22 cellular contexts compared by ENCODE assay signal in genomic region chr4:156118821-156119220, GRCh38.
"Had no signal": no experiment of that assay in that cellular context is flagged by ENCODE, and none has a peak within 500 bp of the region (broad histone marks: within the 10 kb centered on the region; RNA-seq: fewer than 3 reads in every experiment).

No MANE protein-coding gene starts in this region.

- H3K4me1 ChIP-seq: gastrocnemius medialis, parathyroid adenoma, right atrium auricular region, spleen, suprapubic skin, transverse colon, upper lobe of right lung, uterus had no signal

- H3K9me3 Mint-ChIP-seq: neural crest cell; stimulated activated naive B cell treated with anti-CD40 and anti-IgM and Interleukin-4, amounts not matched to agents 10 μg/mL and 1 μg/mL and 100 μg/mL, for 72 hours had no signal

- DNase-seq: dorsolateral prefrontal cortex; effector CD4-positive, alpha-beta T cell; gastrocnemius medialis; head of caudate nucleus; kidney; mesenchymal stem cell; mucosa of descending colon; naive B cell; spleen; stimulated activated naive B cell treated with anti-CD40 and anti-IgM and Interleukin-4, amounts not matched to agents 10 μg/mL and 1 μg/mL and 100 μg/mL, for 72 hours; transverse colon; upper lobe of right lung; uterus had no signal

- H3K4me3 Mint-ChIP-seq: mesothelial cell of epicardium; naive B cell; natural killer cell treated with Interleukin-12 subunit alpha and Interleukin-12 subunit beta and Interleukin-15 and Interleukin-18, amount 100 ng/mL, for 72 hours; neural crest cell; stimulated activated naive B cell treated with anti-CD40 and anti-IgM and Interleukin-4, amounts not matched to agents 10 μg/mL and 1 μg/mL and 100 μg/mL, for 72 hours; stimulated activated naive CD8-positive, alpha-beta T cell treated with anti-CD3 and anti-CD28 coated beads, Interleukin-15, Interleukin-2, amounts not matched to agents 100 ng/mL and 50 ng/mL, for 24 hours had no signal

- H3K4me3 ChIP-seq: dorsolateral prefrontal cortex, gastrocnemius medialis, lung, mucosa of descending colon, right atrium auricular region, spleen, suprapubic skin, transverse colon, upper lobe of right lung, uterus had no signal

- H3K9me3 ChIP-seq: gastrocnemius medialis, mucosa of descending colon, right atrium auricular region, suprapubic skin, transverse colon, upper lobe of right lung, uterus had no signal

- H3K9ac ChIP-seq: parathyroid adenoma had no signal

- H3K27ac ChIP-seq: dorsolateral prefrontal cortex, gastrocnemius medialis, parathyroid adenoma, right atrium auricular region, spleen, suprapubic skin, transverse colon, upper lobe of right lung, uterus had no signal

- H3K4me1 Mint-ChIP-seq: naive B cell; neural crest cell; stimulated activated naive B cell treated with anti-CD40 and anti-IgM and Interleukin-4, amounts not matched to agents 10 μg/mL and 1 μg/mL and 100 μg/mL, for 72 hours had no signal

- H3K79me2 ChIP-seq: parathyroid adenoma had no signal

- H3K36me3 Mint-ChIP-seq: mesothelial cell of epicardium; naive B cell; natural killer cell treated with Interleukin-12 subunit alpha and Interleukin-12 subunit beta and Interleukin-15 and Interleukin-18, amount 100 ng/mL, for 72 hours; stimulated activated naive B cell treated with anti-CD40 and anti-IgM and Interleukin-4, amounts not matched to agents 10 μg/mL and 1 μg/mL and 100 μg/mL, for 72 hours had no signal

- H3K27me3 Mint-ChIP-seq: naive B cell; natural killer cell treated with Interleukin-12 subunit alpha and Interleukin-12 subunit beta and Interleukin-15 and Interleukin-18, amount 100 ng/mL, for 72 hours; progenitor cell of endocrine pancreas; stimulated activated naive B cell treated with anti-CD40 and anti-IgM and Interleukin-4, amounts not matched to agents 10 μg/mL and 1 μg/mL and 100 μg/mL, for 72 hours; stimulated activated naive CD8-positive, alpha-beta T cell treated with anti-CD3 and anti-CD28 coated beads, Interleukin-15, Interleukin-2, amounts not matched to agents 100 ng/mL and 50 ng/mL, for 24 hours had no signal

- H3K36me3 ChIP-seq: gastrocnemius medialis, right atrium auricular region, spleen, suprapubic skin, transverse colon, upper lobe of right lung, uterus had no signal

- H3K27me3 ChIP-seq: dorsolateral prefrontal cortex, gastrocnemius medialis, right atrium auricular region, spleen, suprapubic skin, transverse colon, upper lobe of right lung, uterus had no signal

- H2AFZ ChIP-seq: parathyroid adenoma had no signal

- H3K27ac Mint-ChIP-seq: mesothelial cell of epicardium; naive B cell; natural killer cell treated with Interleukin-12 subunit alpha and Interleukin-12 subunit beta and Interleukin-15 and Interleukin-18, amount 100 ng/mL, for 72 hours; progenitor cell of endocrine pancreas; stimulated activated naive B cell treated with anti-CD40 and anti-IgM and Interleukin-4, amounts not matched to agents 10 μg/mL and 1 μg/mL and 100 μg/mL, for 72 hours; stimulated activated naive CD8-positive, alpha-beta T cell treated with anti-CD3 and anti-CD28 coated beads, Interleukin-15, Interleukin-2, amounts not matched to agents 100 ng/mL and 50 ng/mL, for 24 hours had no signal
